ENCODE assay signal across 15 cellular contexts in genomic region chr14:38098074-38098846, GRCh38.
DNase-seq lines count a peak whose midpoint lies in the region; ATAC-seq and TF ChIP-seq lines count a peak whose summit lies in the region.
"Had no signal": no experiment of that assay in that cellular context is flagged by ENCODE, and none has a peak within 500 bp of the region (broad histone marks: within the 10 kb centered on the region; RNA-seq: fewer than 3 reads in every experiment).

No MANE protein-coding gene starts in this region.

- no peak for ATAC-seq in HG02884 (IDR thresholded peaks at IDR 0.05; ENCODE audit: unreplicated experiment)

- H3K4me3 ChIP-seq in epithelial cell of esophagus (ENCODE audit: low read length) = no peak overlapping the region
- H3K4me3 ChIP-seq: SJSA1 had no signal

- no peak for TF ChIP-seq CTCF in epithelial cell of esophagus (IDR thresholded peaks at IDR 0.05; ENCODE audit: insufficient read depth, low read depth, low read length, missing control alignments)

- in situ Hi-C loops in Caki2 (cut with HindIII; ENCODE audit: low pct_unique_long_range_greater_than_20kb, low sequenced_read_pairs) (no loop called here), KBM-7 (cut with MboI; ENCODE audit: low pct_unique_long_range_greater_than_20kb, low sequenced_read_pairs) (no loop called here)

- peak; percentile 35 for DNase-seq in Caki2 (ENCODE audit: low read depth)
- peak; percentile 88 for DNase-seq in NCI-H226
- peak; percentile 27 for DNase-seq in epithelial cell of esophagus (ENCODE audit: low read depth)
- peak; percentile 78 for DNase-seq in non-pigmented ciliary epithelial cell (ENCODE audit: low read depth)
- no peak for DNase-seq in NCI-H2227 treated with DMSO at 0.1 percent for 48 hours (lab: John Stamatoyannopoulos, UW)
- DNase-seq in cortex of kidney (lab: John Stamatoyannopoulos, UW) = no peak
- DNase-seq in KBM-7 = no peak
- DNase-seq: activated CD8-positive, alpha-beta memory T cell treated with anti-CD3 and anti-CD28 coated beads for 24 hours; CD4-positive, CD25-positive, alpha-beta regulatory T cell; effector CD4-positive, alpha-beta T cell; MM.1S; NCI-H2171; stimulated activated CD4-positive, alpha-beta T cell treated with anti-CD3 and anti-CD28 coated beads, Interleukin-12 subunit alpha, Interleukin-12 subunit beta, amount 100 ng/mL, for 4 hours had no signal

Comparison
In these comparisons a context has a peak if more than half of its experiments do, and no peak if none do; other contexts are left out.
1. DNase-seq: peak in Caki2 (single experiment), NCI-H226 (single experiment), epithelial cell of esophagus (single experiment) and non-pigmented ciliary epithelial cell (single experiment); none in NCI-H2227 treated with DMSO at 0.1 percent for 48 hours (single experiment), cortex of kidney (single experiment) and KBM-7 (single experiment).